In genomic region chr4:142278171-142278570, GRCh38 we compare ENCODE assay signal across 20 cellular contexts.
DNase-seq lines count a peak whose midpoint lies in the region; ATAC-seq and TF ChIP-seq lines count a peak whose summit lies in the region.
"Had no signal": no experiment of that assay in that cellular context is flagged by ENCODE, and none has a peak within 500 bp of the region (broad histone marks: within the 10 kb centered on the region; RNA-seq: fewer than 3 reads in every experiment).

No MANE protein-coding gene starts in this region.

- no peaks in the 10 kb centered on the region for H3F3A ChIP-seq in SK-N-SH (replicated peaks; ENCODE audit: insufficient read depth)

- no peaks in the 10 kb centered on the region for H3K79me2 ChIP-seq in SK-N-SH (ENCODE audit: insufficient read depth)

- H3K36me3 ChIP-seq in SK-N-SH (replicated peaks in 1 of 2; ENCODE audit: control insufficient read depth in 1 of 2, insufficient read depth in 2 of 2, low read length in 1 of 2) (no peaks in the 10 kb centered on the region), adipocyte (ENCODE audit: control insufficient read depth, insufficient read depth, low read length, severe bottlenecking) (no peaks in the 10 kb centered on the region), esophagus squamous epithelium (no peaks in the 10 kb centered on the region)

- H3K27ac ChIP-seq in SK-N-SH (ENCODE audit: low read depth in 2 of 2, low read length in 1 of 2), result no peak overlapping the region
- H3K27ac ChIP-seq in foreskin keratinocyte, result no peak overlapping the region
- no peak overlapping the region for H3K27ac ChIP-seq in esophagus squamous epithelium
- H3K27ac ChIP-seq: 22Rv1, RWPE1 had no signal

- POLR2A ChIA-PET in SK-N-SH (lab: Yijun Ruan, JAX), result no interaction called here

- no peak for TF ChIP-seq POLR2A in esophagus squamous epithelium (IDR thresholded peaks at IDR 0.05)

- H3K4me2 ChIP-seq in SK-N-SH, result no peak overlapping the region

- H3K9me2 ChIP-seq in SK-N-SH, result no peaks in the 10 kb centered on the region

- DNase-seq in SK-N-SH, result no peak
- DNase-seq in ELR (ENCODE audit: low read depth), result peak; percentile 23
- DNase-seq in adipocyte (ENCODE audit: low read depth), result peak; percentile 15
- peak in 1 of 2 donors; percentile 39 for DNase-seq in foreskin keratinocyte
- no peak for DNase-seq in NCI-H1105 (lab: John Stamatoyannopoulos, UW)
- DNase-seq in esophagus squamous epithelium (lab: John Stamatoyannopoulos, UW), result no peak
- DNase-seq in stimulated activated naive CD4-positive, alpha-beta T cell treated with Interleukin-2 at 50 U/mL for 16 hours (lab: John Stamatoyannopoulos, UW), result no peak
- DNase-seq: Caco-2; CD4-positive, alpha-beta T cell; GOT3; NCI-H1417; NCI-H187 treated with DMSO at 0.1 percent for 48 hours; NCI-H345; NCI-H524 treated with DMSO at 0.1 percent for 48 hours; SIG-M5 had no signal

- H3K4me1 ChIP-seq in SK-N-SH (ENCODE audit: control insufficient read depth in 1 of 2, insufficient read depth in 2 of 2, low read depth in 1 of 2, low read length in 1 of 2) (no peaks in the 10 kb centered on the region), adipocyte (ENCODE audit: control insufficient read depth, insufficient read depth, low read length) (no peaks in the 10 kb centered on the region), foreskin keratinocyte (peaks cover 54% of the 10 kb centered on the region), esophagus squamous epithelium (no peaks in the 10 kb centered on the region)
- H3K4me1 ChIP-seq: Caco-2 had no signal

- intact Hi-C loops in esophagus squamous epithelium (cut with DNase I), result no loop called here

- 94% methylated on average over 1 of the region's 1 CpG for WGBS in SK-N-SH (ENCODE audit: low lambda C conversion rate)
- WGBS in esophagus squamous epithelium, 2 donors, result 100% methylated on average over 1 of the region's 1 CpG

- H4K20me1 ChIP-seq in SK-N-SH (ENCODE audit: insufficient read depth), result no peaks in the 10 kb centered on the region

- CTCF ChIA-PET in SK-N-SH (lab: Yijun Ruan, JAX), result no interaction called here

- peak overlapping the region; percentile 14; the same call in 1 of the 2 replicates for H2AFZ ChIP-seq in SK-N-SH (ENCODE audit: low read depth)

- TF ChIP-seq RAD21 in SK-N-SH (IDR thresholded peaks at IDR 0.05; ENCODE audit: low read length), result no peak

- H3K4me3 ChIP-seq in SK-N-SH (ENCODE audit: low read depth in 2 of 2, low read length in 1 of 2), result no peak overlapping the region
- no peak overlapping the region for H3K4me3 ChIP-seq in adipocyte (ENCODE audit: low read length)
- no peak overlapping the region for H3K4me3 ChIP-seq in esophagus squamous epithelium
- H3K4me3 ChIP-seq: GM12878 had no signal

- no peaks in the 10 kb centered on the region for H3K9me3 ChIP-seq in SK-N-SH
- H3K9me3 ChIP-seq in adipocyte (ENCODE audit: control insufficient read depth, low read length), result no peaks in the 10 kb centered on the region
- no peaks in the 10 kb centered on the region for H3K9me3 ChIP-seq in esophagus squamous epithelium
- H3K9me3 ChIP-seq: Caco-2 had no signal

- no peaks in the 10 kb centered on the region for H3K27me3 ChIP-seq in SK-N-SH (ENCODE audit: insufficient read depth)
- H3K27me3 ChIP-seq in adipocyte (replicated peaks; ENCODE audit: control insufficient read depth, insufficient read depth, low read length), result no peaks in the 10 kb centered on the region
- no peaks in the 10 kb centered on the region for H3K27me3 ChIP-seq in foreskin keratinocyte
- H3K27me3 ChIP-seq in esophagus squamous epithelium, result no peaks in the 10 kb centered on the region

- no peak for ATAC-seq in SK-N-SH treated with all-trans-retinoic acid at 6 μM for 48 hours
- ATAC-seq in foreskin keratinocyte, result peak; percentile 23
- ATAC-seq: PC-3 had no signal

- no peak for TF ChIP-seq EP300 in SK-N-SH (IDR thresholded peaks at IDR 0.05; ENCODE audit: borderline replicate concordance in 1 of 2, low read depth in 1 of 2, low read length in 1 of 2)

- H3K9ac ChIP-seq in SK-N-SH, result no peak overlapping the region
- no peak overlapping the region for H3K9ac ChIP-seq in adipocyte (ENCODE audit: low read length)

- TF ChIP-seq CTCF in SK-N-SH (IDR thresholded peaks at IDR 0.05) (no peak), foreskin keratinocyte (conservative IDR thresholded peaks at IDR 0.05) (no peak), esophagus squamous epithelium (IDR thresholded peaks at IDR 0.05) (no peak)

TF ChIP-seq in SK-N-SH, 30 proteins besides CTCF, POLR2A, EP300 and RAD21 (continues in another document):
- TF ChIP-seq NFIC (IDR thresholded peaks at IDR 0.05; ENCODE audit: borderline replicate concordance) (no peak), RXRA (IDR thresholded peaks at IDR 0.05; ENCODE audit: borderline replicate concordance, low read depth) (no peak), ELF1 (IDR thresholded peaks at IDR 0.05) (no peak), FOXM1 (IDR thresholded peaks at IDR 0.05; ENCODE audit: low read depth) (no peak), MAX (IDR thresholded peaks at IDR 0.05; ENCODE audit: low read depth) (no peak), TEAD4 (IDR thresholded peaks at IDR 0.05; ENCODE audit: borderline replicate concordance, insufficient read depth) (no peak), PBX3 (IDR thresholded peaks at IDR 0.05) (no peak), FOSL2 (IDR thresholded peaks at IDR 0.05; ENCODE audit: borderline replicate concordance, low read depth) (no peak)
- TF ChIP-seq, protein P1, sequence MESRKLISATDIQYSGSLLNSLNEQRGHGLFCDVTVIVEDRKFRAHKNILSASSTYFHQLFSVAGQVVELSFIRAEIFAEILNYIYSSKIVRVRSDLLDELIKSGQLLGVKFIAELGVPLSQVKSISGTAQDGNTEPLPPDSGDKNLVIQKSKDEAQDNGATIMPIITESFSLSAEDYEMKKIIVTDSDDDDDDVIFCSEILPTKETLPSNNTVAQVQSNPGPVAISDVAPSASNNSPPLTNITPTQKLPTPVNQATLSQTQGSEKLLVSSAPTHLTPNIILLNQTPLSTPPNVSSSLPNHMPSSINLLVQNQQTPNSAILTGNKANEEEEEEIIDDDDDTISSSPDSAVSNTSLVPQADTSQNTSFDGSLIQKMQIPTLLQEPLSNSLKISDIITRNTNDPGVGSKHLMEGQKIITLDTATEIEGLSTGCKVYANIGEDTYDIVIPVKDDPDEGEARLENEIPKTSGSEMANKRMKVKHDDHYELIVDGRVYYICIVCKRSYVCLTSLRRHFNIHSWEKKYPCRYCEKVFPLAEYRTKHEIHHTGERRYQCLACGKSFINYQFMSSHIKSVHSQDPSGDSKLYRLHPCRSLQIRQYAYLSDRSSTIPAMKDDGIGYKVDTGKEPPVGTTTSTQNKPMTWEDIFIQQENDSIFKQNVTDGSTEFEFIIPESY (IDR thresholded peaks at IDR 0.05; ENCODE audit: borderline replicate concordance, low read depth), result no peak

TF ChIP-seq in SK-N-SH treated with all-trans-retinoic acid at 6 μM for 48 hours, 23 proteins besides CTCF, POLR2A, EP300 and RAD21:
- TF ChIP-seq ISL1 (CRISPR knock-in tag; IDR thresholded peaks at IDR 0.05) (no peak), BACH2 (CRISPR knock-in tag; IDR thresholded peaks at IDR 0.05; ENCODE audit: borderline replicate concordance) (no peak), ZFP30 (CRISPR knock-in tag; IDR thresholded peaks at IDR 0.05) (no peak), ARNTL (CRISPR knock-in tag; IDR thresholded peaks at IDR 0.05; ENCODE audit: borderline replicate concordance, low read depth) (no peak)

Comparison
In these comparisons a context has a peak if more than half of its experiments do, and no peak if none do; other contexts are left out.
1. DNase-seq: peak in ELR (single experiment) and adipocyte (single experiment); none in SK-N-SH (single experiment), NCI-H1105 (single experiment), esophagus squamous epithelium (single experiment) and stimulated activated naive CD4-positive, alpha-beta T cell treated with Interleukin-2 at 50 U/mL for 16 hours (single experiment).